ENCODE assay signal across 1 cellular context in the genomic region with DNA sequence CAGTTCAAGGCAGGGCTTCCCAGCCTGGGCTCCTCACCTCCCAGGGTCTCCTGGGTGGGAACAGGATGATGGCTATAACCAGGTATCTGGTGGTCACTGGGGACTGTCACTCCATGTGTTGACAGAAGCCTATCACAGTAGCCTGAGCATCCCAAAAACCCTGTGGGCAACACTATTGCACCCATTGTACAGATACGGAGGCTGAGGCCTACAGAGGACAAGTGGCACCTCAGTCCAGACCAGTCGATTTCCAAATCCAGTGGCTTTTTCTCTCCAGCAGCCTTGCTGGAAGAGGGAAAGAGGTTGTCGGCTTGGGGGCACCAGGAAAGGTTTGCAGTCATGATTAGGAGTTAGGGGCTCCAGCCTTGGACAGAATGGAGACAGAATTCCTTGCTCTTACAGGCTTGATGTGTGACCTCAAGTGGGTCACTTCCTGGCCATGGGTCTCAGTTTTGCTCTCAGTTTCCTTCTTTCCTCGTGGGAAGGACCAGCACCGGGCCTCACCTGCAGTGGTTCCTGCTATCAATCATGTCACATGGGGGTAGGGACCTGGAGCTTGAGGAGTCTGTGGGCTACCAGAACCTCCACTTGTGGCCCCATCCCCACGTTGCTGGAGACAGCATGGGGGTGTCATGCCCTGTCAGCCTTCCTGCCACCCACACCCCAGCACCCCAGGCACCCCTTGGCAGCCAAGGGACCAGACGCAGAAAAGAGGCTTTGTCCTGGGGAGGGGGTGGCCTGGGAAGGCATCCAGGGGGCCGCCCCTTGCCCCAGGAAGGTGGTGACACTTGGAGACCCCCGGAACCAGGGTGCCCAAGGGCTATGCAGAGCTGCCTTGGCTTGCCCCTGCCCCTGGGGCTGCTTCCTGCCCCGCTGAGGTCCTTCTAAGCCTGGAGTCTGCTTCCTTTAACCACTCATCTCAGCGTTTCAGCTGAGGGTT.
TF ChIP-seq lines count a peak whose summit lies in the region.

No MANE protein-coding gene starts in this region.

TF ChIP-seq in GM12878, 131 proteins besides CTCF, POLR2A, EP300 and RAD21:
- TF ChIP-seq HDGF (IDR thresholded peaks at IDR 0.05) (peak; percentile 56; the same call in 1 of the 2 replicates), MXI1 (IDR thresholded peaks at IDR 0.05; ENCODE audit: low read depth, low read length) (peak; percentile 43; the same call in 1 of the 2 replicates), SMARCA5 (IDR thresholded peaks at IDR 0.05) (peak; percentile 60), MYB (IDR thresholded peaks at IDR 0.05; ENCODE audit: borderline replicate concordance, low read depth, low read length) (no peak), DPF2 (IDR thresholded peaks at IDR 0.05) (peak; percentile 8; the same call in 1 of the 2 replicates), LARP7 (IDR thresholded peaks at IDR 0.05) (0 out of 2 replicates have a peak, but pooled peaks have one; percentile 18)
- TF ChIP-seq, protein P1, sequence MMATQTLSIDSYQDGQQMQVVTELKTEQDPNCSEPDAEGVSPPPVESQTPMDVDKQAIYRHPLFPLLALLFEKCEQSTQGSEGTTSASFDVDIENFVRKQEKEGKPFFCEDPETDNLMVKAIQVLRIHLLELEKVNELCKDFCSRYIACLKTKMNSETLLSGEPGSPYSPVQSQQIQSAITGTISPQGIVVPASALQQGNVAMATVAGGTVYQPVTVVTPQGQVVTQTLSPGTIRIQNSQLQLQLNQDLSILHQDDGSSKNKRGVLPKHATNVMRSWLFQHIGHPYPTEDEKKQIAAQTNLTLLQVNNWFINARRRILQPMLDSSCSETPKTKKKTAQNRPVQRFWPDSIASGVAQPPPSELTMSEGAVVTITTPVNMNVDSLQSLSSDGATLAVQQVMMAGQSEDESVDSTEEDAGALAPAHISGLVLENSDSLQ (IDR thresholded peaks at IDR 0.05) = peak; percentile 48; the same call in 1 of the 2 replicates
- TF ChIP-seq, protein P2, sequence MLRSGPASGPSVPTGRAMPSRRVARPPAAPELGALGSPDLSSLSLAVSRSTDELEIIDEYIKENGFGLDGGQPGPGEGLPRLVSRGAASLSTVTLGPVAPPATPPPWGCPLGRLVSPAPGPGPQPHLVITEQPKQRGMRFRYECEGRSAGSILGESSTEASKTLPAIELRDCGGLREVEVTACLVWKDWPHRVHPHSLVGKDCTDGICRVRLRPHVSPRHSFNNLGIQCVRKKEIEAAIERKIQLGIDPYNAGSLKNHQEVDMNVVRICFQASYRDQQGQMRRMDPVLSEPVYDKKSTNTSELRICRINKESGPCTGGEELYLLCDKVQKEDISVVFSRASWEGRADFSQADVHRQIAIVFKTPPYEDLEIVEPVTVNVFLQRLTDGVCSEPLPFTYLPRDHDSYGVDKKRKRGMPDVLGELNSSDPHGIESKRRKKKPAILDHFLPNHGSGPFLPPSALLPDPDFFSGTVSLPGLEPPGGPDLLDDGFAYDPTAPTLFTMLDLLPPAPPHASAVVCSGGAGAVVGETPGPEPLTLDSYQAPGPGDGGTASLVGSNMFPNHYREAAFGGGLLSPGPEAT (IDR thresholded peaks at IDR 0.05; ENCODE audit: low read depth) = no peak
- TF ChIP-seq, protein P3, sequence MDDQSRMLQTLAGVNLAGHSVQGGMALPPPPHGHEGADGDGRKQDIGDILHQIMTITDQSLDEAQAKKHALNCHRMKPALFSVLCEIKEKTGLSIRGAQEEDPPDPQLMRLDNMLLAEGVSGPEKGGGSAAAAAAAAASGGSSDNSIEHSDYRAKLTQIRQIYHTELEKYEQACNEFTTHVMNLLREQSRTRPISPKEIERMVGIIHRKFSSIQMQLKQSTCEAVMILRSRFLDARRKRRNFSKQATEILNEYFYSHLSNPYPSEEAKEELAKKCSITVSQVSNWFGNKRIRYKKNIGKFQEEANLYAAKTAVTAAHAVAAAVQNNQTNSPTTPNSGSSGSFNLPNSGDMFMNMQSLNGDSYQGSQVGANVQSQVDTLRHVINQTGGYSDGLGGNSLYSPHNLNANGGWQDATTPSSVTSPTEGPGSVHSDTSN (IDR thresholded peaks at IDR 0.05; ENCODE audit: insufficient replicate concordance, low read depth, low read length) = peak; percentile 53
